2 cellular contexts compared by ENCODE assay signal in the genomic region with DNA sequence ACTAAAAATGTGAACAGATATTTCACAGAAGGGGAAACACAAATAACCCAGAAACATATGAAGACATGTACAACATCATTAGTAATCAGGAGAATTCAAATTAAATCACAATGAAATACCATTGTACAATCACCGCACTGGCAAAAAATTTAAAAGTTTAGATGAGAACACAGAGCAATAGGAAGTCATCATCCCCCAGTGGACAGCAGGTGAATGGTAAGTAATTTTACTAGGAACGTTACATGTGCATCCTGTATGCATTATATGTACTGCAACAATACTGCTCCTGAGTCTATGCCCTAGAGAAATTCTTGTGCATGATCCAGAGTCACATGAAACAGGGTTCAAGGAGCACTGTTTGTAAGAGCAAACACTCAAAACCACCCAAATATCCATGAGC.
TF ChIP-seq lines count a peak whose summit lies in the region.

No MANE protein-coding gene starts in this region.

TF ChIP-seq in HepG2, 621 proteins besides CTCF, POLR2A, EP300 and RAD21:
- TF ChIP-seq TARDBP (CRISPR knock-in tag; IDR thresholded peaks at IDR 0.05), result no peak
- TF ChIP-seq, protein P1, sequence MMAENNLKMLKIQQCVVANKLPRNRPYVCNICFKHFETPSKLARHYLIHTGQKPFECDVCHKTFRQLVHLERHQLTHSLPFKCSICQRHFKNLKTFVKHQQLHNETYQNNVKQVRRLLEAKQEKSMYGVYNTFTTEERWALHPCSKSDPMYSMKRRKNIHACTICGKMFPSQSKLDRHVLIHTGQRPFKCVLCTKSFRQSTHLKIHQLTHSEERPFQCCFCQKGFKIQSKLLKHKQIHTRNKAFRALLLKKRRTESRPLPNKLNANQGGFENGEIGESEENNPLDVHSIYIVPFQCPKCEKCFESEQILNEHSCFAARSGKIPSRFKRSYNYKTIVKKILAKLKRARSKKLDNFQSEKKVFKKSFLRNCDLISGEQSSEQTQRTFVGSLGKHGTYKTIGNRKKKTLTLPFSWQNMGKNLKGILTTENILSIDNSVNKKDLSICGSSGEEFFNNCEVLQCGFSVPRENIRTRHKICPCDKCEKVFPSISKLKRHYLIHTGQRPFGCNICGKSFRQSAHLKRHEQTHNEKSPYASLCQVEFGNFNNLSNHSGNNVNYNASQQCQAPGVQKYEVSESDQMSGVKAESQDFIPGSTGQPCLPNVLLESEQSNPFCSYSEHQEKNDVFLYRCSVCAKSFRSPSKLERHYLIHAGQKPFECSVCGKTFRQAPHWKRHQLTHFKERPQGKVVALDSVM (CRISPR knock-in tag; IDR thresholded peaks at IDR 0.05), result no peak
- TF ChIP-seq ZNF569 (CRISPR knock-in tag; IDR thresholded peaks at IDR 0.05; ENCODE audit: borderline replicate concordance), result no peak
- TF ChIP-seq, protein P2, sequence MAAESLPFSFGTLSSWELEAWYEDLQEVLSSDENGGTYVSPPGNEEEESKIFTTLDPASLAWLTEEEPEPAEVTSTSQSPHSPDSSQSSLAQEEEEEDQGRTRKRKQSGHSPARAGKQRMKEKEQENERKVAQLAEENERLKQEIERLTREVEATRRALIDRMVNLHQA (CRISPR knock-in tag; IDR thresholded peaks at IDR 0.05), result no peak
- TF ChIP-seq, protein P3, sequence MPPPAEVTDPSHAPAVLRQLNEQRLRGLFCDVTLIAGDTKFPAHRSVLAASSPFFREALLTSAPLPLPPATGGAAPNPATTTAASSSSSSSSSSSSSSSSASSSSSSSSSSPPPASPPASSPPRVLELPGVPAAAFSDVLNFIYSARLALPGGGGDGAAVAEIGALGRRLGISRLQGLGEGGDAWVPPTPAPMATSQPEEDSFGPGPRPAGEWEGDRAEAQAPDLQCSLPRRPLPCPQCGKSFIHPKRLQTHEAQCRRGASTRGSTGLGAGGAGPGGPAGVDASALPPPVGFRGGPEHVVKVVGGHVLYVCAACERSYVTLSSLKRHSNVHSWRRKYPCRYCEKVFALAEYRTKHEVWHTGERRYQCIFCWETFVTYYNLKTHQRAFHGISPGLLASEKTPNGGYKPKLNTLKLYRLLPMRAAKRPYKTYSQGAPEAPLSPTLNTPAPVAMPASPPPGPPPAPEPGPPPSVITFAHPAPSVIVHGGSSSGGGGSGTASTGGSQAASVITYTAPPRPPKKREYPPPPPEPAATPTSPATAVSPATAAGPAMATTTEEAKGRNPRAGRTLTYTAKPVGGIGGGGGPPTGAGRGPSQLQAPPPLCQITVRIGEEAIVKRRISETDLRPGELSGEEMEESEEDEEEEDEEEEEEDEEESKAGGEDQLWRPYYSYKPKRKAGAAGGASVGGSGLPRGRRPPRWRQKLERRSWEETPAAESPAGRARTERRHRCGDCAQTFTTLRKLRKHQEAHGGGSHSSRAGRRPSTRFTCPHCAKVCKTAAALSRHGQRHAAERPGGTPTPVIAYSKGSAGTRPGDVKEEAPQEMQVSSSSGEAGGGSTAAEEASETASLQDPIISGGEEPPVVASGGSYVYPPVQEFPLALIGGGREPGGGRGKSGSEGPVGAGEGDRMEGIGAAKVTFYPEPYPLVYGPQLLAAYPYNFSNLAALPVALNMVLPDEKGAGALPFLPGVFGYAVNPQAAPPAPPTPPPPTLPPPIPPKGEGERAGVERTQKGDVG (CRISPR knock-in tag; IDR thresholded peaks at IDR 0.05; ENCODE audit: borderline replicate concordance), result no peak
- no peak for TF ChIP-seq HMG20B (CRISPR knock-in tag; conservative IDR thresholded peaks at IDR 0.05)
- no peak for TF ChIP-seq ZNF616 (CRISPR knock-in tag; IDR thresholded peaks at IDR 0.05; ENCODE audit: low read depth)

TF ChIP-seq in H1, 55 proteins besides CTCF, POLR2A, EP300 and RAD21:
- TF ChIP-seq HDAC6 (IDR thresholded peaks at IDR 0.05; ENCODE audit: low read depth, low read length) (no peak), RFX5 (IDR thresholded peaks at IDR 0.05; ENCODE audit: borderline replicate concordance, low read depth, low read length) (no peak)
TF ChIP-seq in H1: peak in this region for 0.
